In the genomic region with DNA sequence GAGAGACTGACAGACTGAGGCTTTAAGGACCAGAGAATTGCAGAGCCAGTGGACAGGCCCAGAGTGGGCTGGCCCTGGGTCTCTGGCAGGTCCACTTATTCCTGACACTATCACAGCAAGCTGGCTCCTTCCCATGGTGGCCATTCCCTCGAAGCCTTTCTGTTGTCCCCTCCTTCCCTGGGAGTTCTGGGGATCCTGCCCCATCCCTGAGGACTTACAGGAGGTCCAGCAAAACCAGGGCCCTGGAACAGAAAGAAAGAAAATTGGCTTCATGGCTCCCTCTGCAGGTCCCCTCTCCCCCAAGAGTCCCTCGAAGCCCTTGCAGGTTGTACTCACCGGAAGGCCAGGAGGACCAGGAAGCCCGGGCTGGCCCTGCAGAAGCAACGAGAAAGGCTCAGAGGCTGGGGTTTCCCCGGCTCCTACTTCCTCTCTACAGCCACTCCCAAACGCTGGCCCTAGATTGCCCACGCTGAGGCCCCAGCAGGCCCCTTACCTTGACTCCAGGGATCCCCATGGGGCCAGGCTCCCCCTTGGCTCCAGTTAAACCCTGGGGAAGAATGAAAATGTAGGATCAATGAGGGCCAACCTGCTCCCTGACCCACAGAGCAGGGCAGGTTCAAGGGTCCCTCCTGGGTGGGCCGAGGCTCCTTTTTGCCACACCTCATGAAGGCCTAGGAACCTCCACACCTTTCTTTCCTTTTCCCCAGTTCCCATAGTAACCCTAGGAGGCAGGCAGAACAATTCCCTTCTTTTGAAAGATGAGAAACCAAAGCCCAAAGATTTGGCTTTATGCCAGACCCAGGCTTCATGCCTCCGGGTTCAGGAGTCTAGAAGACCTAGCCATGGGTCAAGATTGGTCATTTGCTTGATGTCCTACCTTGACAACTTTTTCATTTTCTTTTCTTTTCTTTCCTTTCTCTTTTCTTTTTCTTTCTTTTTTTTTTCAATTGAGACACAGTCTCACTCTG, we compare ENCODE assay signal across 8 cellular contexts. TPM values are rescaled to one million over a fixed set of nuclear protein-coding genes. Genes with fewer than 3 reads are reported as not detected.
DNase-seq lines count a peak whose midpoint lies in the region; ATAC-seq and TF ChIP-seq lines count a peak whose summit lies in the region.

No MANE protein-coding gene starts in this region.

- peaks cover 21 to 23% (median 21%) of the 10 kb centered on the region in 11 experiments for H3K27me3 ChIP-seq in BLaER1 treated with 17β-estradiol and CSF1 and Interleukin-3, amounts not matched to agents 10 nM and 100 nM
- peaks cover 22% of the 10 kb centered on the region for H3K27me3 ChIP-seq in gastroesophageal sphincter

- TF ChIP-seq EP300 in gastroesophageal sphincter (IDR thresholded peaks at IDR 0.05): no peak

- H3K9ac ChIP-seq in BLaER1 treated with 17β-estradiol and CSF1 and Interleukin-3, amounts not matched to agents 10 nM and 100 nM: peak overlapping the region; percentile 16 to 78 (median 73); a peak in 19 of 22 replicates

- H3K9me3 ChIP-seq in BLaER1 treated with 17β-estradiol and CSF1 and Interleukin-3, amounts not matched to agents 10 nM and 100 nM (replicated peaks in 1 of 11): no peaks in the 10 kb centered on the region
- no peaks in the 10 kb centered on the region for H3K9me3 ChIP-seq in gastroesophageal sphincter

- H4K20me1 ChIP-seq in BLaER1 treated with 17β-estradiol and CSF1 and Interleukin-3, amounts not matched to agents 10 nM and 100 nM: no peaks in the 10 kb centered on the region

- no peak overlapping the region for H3K27ac Mint-ChIP-seq in type B pancreatic cell

- peak overlapping the region; percentile 86 to 99 (median 97) for H3K4me2 ChIP-seq in BLaER1 treated with 17β-estradiol and CSF1 and Interleukin-3, amounts not matched to agents 10 nM and 100 nM

- no peaks in the 10 kb centered on the region for H3K36me3 Mint-ChIP-seq in type B pancreatic cell

- WGBS in gastroesophageal sphincter (ENCODE audit: low coverage in 1 of 2), 2 donors: 40 to 56% methylated on average over 1 to 2 of the region's 10 CpGs

- H3K4me1 Mint-ChIP-seq in type B pancreatic cell (ENCODE audit: unreplicated experiment): peaks cover 12% of the 10 kb centered on the region

- peak; percentile 49 for ATAC-seq in GM19035 (IDR thresholded peaks at IDR 0.05; ENCODE audit: unreplicated experiment)
- no peak for ATAC-seq in gastroesophageal sphincter
- ATAC-seq in HG03521 (IDR thresholded peaks at IDR 0.05; ENCODE audit: unreplicated experiment): no peak

- DNase-seq in MV-4-11 (lab: John Stamatoyannopoulos, UW): peak; percentile 67
- DNase-seq in activated effector memory CD4-positive, alpha-beta T cell treated with anti-CD3 and anti-CD28 coated beads, Interleukin-2, amount 50 U/mL, for 16 hours: peak; percentile 73
- DNase-seq in ureter (ENCODE audit: low spot score): peak; percentile 77
- DNase-seq in type B pancreatic cell (ENCODE audit: extremely low spot score, unreplicated experiment): no peak

- no peaks in the 10 kb centered on the region for H3K9me3 Mint-ChIP-seq in type B pancreatic cell

- no peak for TF ChIP-seq POLR2A in gastroesophageal sphincter (IDR thresholded peaks at IDR 0.05)

- H3K4me3 Mint-ChIP-seq in type B pancreatic cell: no peak overlapping the region

- H3K27me3 Mint-ChIP-seq in type B pancreatic cell: peaks cover 25% of the 10 kb centered on the region

- peaks cover 51 to 79% (median 73%) of the 10 kb centered on the region in 10 experiments for H3K4me1 ChIP-seq in BLaER1 treated with 17β-estradiol and CSF1 and Interleukin-3, amounts not matched to agents 10 nM and 100 nM
- peaks cover 0 to 34% (median 15%) of the 10 kb centered on the region in 3 donors for H3K4me1 ChIP-seq in gastroesophageal sphincter

- peak overlapping the region in 9 of 10 experiments; percentile 0 to 47 (median 17); a peak in 10 of 20 replicates for H3K4me3 ChIP-seq in BLaER1 treated with 17β-estradiol and CSF1 and Interleukin-3, amounts not matched to agents 10 nM and 100 nM
- no peak overlapping the region for H3K4me3 ChIP-seq in gastroesophageal sphincter

- TF ChIP-seq CTCF in gastroesophageal sphincter (IDR thresholded peaks at IDR 0.05) (no peak), type B pancreatic cell (conservative IDR thresholded peaks at IDR 0.05) (no peak)

- peak overlapping the region; percentile 50 to 86 (median 78); a peak in 21 of 22 replicates for H3K27ac ChIP-seq in BLaER1 treated with 17β-estradiol and CSF1 and Interleukin-3, amounts not matched to agents 10 nM and 100 nM
- H3K27ac ChIP-seq in gastroesophageal sphincter: no peak overlapping the region

- H3K36me3 ChIP-seq in BLaER1 treated with 17β-estradiol and CSF1 and Interleukin-3, amounts not matched to agents 10 nM and 100 nM: no peaks in the 10 kb centered on the region
- H3K36me3 ChIP-seq in gastroesophageal sphincter: no peaks in the 10 kb centered on the region

RNA-seq across cellular contexts. Expression of gene COL9A2, which starts 4.6 kb away (rescaled TPM):
- total RNA-seq in ureter (27.1 TPM), gastroesophageal sphincter (10 to 100 TPM in 1 of 4 donors, 1 to 10 TPM in 3; 1.6 to 12.0 (median 4.9) TPM), type B pancreatic cell (ENCODE audit: low replicate concordance) (7.7 and 19.8 TPM in 2 replicates)

RNA-seq across cellular contexts. Expression of gene ZMPSTE24, which starts 54.5 kb away (rescaled TPM):
- total RNA-seq in ureter (52.9 TPM), gastroesophageal sphincter (10 to 100 TPM; 49.0 to 76.1 (median 58.3) TPM), type B pancreatic cell (ENCODE audit: low replicate concordance) (34.1 and 39.3 TPM in 2 replicates)

Comparison
In these comparisons a context has a peak if more than half of its experiments do, and no peak if none do; other contexts are left out.
1. H3K27ac ChIP-seq: peak in BLaER1 treated with 17β-estradiol and CSF1 and Interleukin-3, amounts not matched to agents 10 nM and 100 nM (11 of 11); none in gastroesophageal sphincter (0 of 4).
2. H3K4me3 ChIP-seq: peak in BLaER1 treated with 17β-estradiol and CSF1 and Interleukin-3, amounts not matched to agents 10 nM and 100 nM (9 of 10); none in gastroesophageal sphincter (0 of 2).